Comparison of ENCODE assay signal across 8 cellular contexts in genomic region chr2:201158111-201158929, GRCh38. TPM values are rescaled to one million over a fixed set of nuclear protein-coding genes. Genes with fewer than 3 reads are reported as not detected.
DNase-seq lines count a peak whose midpoint lies in the region; ATAC-seq and TF ChIP-seq lines count a peak whose summit lies in the region.

No MANE protein-coding gene starts in this region.

- no peaks in the 10 kb centered on the region for H3K27me3 Mint-ChIP-seq in T-helper 17 cell

- no peaks in the 10 kb centered on the region for H3K27me3 ChIP-seq in layer of hippocampus (ENCODE audit: control insufficient read depth, insufficient read depth, low read length)

- TF ChIP-seq CTCF in AG10803 (conservative IDR thresholded peaks at IDR 0.05; ENCODE audit: low read length): peak; percentile 77
- TF ChIP-seq CTCF in GM13976 (IDR thresholded peaks at IDR 0.05; ENCODE audit: borderline replicate concordance, control extremely low read depth, extremely low read depth, insufficient read depth, missing control alignments): peak; percentile 40

- H3K36me3 Mint-ChIP-seq in T-helper 17 cell (ENCODE audit: low read depth): peaks cover 11% of the 10 kb centered on the region

- in situ Hi-C loops in GM13976 (cut with MboI; ENCODE audit: low sequenced_read_pairs, unreplicated experiment): no loop called here

- no peak overlapping the region for H3K4me3 ChIP-seq in AG10803 (ENCODE audit: low read length)

- peak overlapping the region; percentile 88 for H3K27ac Mint-ChIP-seq in T-helper 17 cell

- H3K4me3 Mint-ChIP-seq in T-helper 17 cell: peak overlapping the region; percentile 63

- DNase-seq in AG10803 (ENCODE audit: low read depth) (peak; percentile 73), GM13976 (ENCODE audit: low spot score) (peak; percentile 59), NCI-H128 (lab: John Stamatoyannopoulos, UW; ENCODE audit: unreplicated experiment) (peak; percentile 18), T-helper 17 cell (peak in 2 of 3 donors; percentile 26 to 40), cerebellum (ENCODE audit: low spot score) (peak; percentile 66)
- DNase-seq in stimulated activated CD8-positive, alpha-beta memory T cell treated with anti-CD3 and anti-CD28 coated beads, Interleukin-7, amount 100 ng/mL, for 4 hours (ENCODE audit: low read depth in 2 of 2): peak; percentile 13 to 36

- peaks cover 20% of the 10 kb centered on the region for H3K4me1 Mint-ChIP-seq in T-helper 17 cell

- H3K27ac ChIP-seq in layer of hippocampus (ENCODE audit: low read depth, low read length): peak overlapping the region; percentile 82

- ATAC-seq in HG02840 (IDR thresholded peaks at IDR 0.05; ENCODE audit: low FRiP score, unreplicated experiment) (peak; percentile 72), T-helper 17 cell (peak; percentile 93)

- no peaks in the 10 kb centered on the region for H3K9me3 ChIP-seq in T-helper 17 cell (ENCODE audit: control insufficient read depth, low read length, poor library complexity, severe bottlenecking)

RNA-seq across cellular contexts. Expression of gene CASP10, which starts 24.6 kb away (rescaled TPM):
- total RNA-seq in T-helper 17 cell (10 to 100 TPM; 16.4 to 21.2 TPM), cerebellum (3.7 TPM)

RNA-seq across cellular contexts. Expression of gene CFLAR, which starts 42.4 kb away (rescaled TPM):
- total RNA-seq in T-helper 17 cell (100 to 1,000 TPM; 221 to 223 TPM), cerebellum (65.3 TPM)

Comparison
In these comparisons a context has a peak if more than half of its experiments do, and no peak if none do; other contexts are left out.
1. DNase-seq: peak in every context shown above with its lines; median percentile 73 in AG10803; 66 in cerebellum; 59 in GM13976; 33 in T-helper 17 cell; 24 in stimulated activated CD8-positive, alpha-beta memory T cell treated with anti-CD3 and anti-CD28 coated beads, Interleukin-7, amount 100 ng/mL, for 4 hours; 18 in NCI-H128.